Comparison of ENCODE assay signal across 21 cellular contexts in genomic region chr1:26666855-26667254, GRCh38. TPM values are rescaled to one million over a fixed set of nuclear protein-coding genes. Genes with fewer than 3 reads are reported as not detected.
A peak's percentile ranks its signal among the peaks of the same experiment; 100 is the strongest.
DNase-seq lines count a peak whose midpoint lies in the region; ATAC-seq, FAIRE-seq and TF ChIP-seq lines count a peak whose summit lies in the region.
"Had no signal": no experiment of that assay in that cellular context is flagged by ENCODE, and none has a peak within 500 bp of the region (broad histone marks: within the 10 kb centered on the region; RNA-seq: fewer than 3 reads in every experiment).

No MANE protein-coding gene starts in this region.

- H3K9ac ChIP-seq in HepG2 (ENCODE audit: insufficient read depth, low read depth, low read length) (no peak overlapping the region), MM.1S (ENCODE audit: low read length) (no peak overlapping the region)

- H3K27me3 Mint-ChIP-seq in activated CD4-positive, alpha-beta memory T cell treated with anti-CD3 and anti-CD28 coated beads for 36 hours = no peaks in the 10 kb centered on the region
- no peaks in the 10 kb centered on the region for H3K27me3 Mint-ChIP-seq in activated CD4-positive, alpha-beta memory T cell treated with anti-CD3 and anti-CD28 coated beads, Interleukin-2, amount 10 ng/mL, durations not matched to agents 7 days and 5 days
- H3K27me3 Mint-ChIP-seq in nephron progenitor cell (ENCODE audit: low read depth, poor library complexity) = peaks cover 5% of the 10 kb centered on the region
- H3K27me3 Mint-ChIP-seq: T-cell had no signal

- H3K4me1 Mint-ChIP-seq in activated CD4-positive, alpha-beta memory T cell treated with anti-CD3 and anti-CD28 coated beads for 36 hours (ENCODE audit: low read depth) = peaks cover 11% of the 10 kb centered on the region
- no peaks in the 10 kb centered on the region for H3K4me1 Mint-ChIP-seq in activated CD4-positive, alpha-beta memory T cell treated with anti-CD3 and anti-CD28 coated beads, Interleukin-2, amount 10 ng/mL, durations not matched to agents 7 days and 5 days
- no peaks in the 10 kb centered on the region for H3K4me1 Mint-ChIP-seq in nephron progenitor cell
- H3K4me1 Mint-ChIP-seq: CD8-positive, alpha-beta memory T cell; T-cell had no signal

- no peak overlapping the region for H3K4me3 Mint-ChIP-seq in activated CD4-positive, alpha-beta memory T cell treated with anti-CD3 and anti-CD28 coated beads for 36 hours
- H3K4me3 Mint-ChIP-seq in activated CD4-positive, alpha-beta memory T cell treated with anti-CD3 and anti-CD28 coated beads, Interleukin-2, amount 10 ng/mL, durations not matched to agents 7 days and 5 days = no peak overlapping the region
- no peak overlapping the region for H3K4me3 Mint-ChIP-seq in nephron progenitor cell
- H3K4me3 Mint-ChIP-seq: CD8-positive, alpha-beta memory T cell; T-cell had no signal

- POLR2A ChIA-PET in activated CD4-positive, alpha-beta memory T cell treated with anti-CD3 and anti-CD28 coated beads for 36 hours (lab: Charles Lee) = interaction anchor here (1.2 to 1.3 kb wide), 2 partner anchors 26 to 31 kb away, joined by 3 to 5 read pairs; no protein-coding TSS in a partner anchor
- POLR2A ChIA-PET in activated CD4-positive, alpha-beta memory T cell treated with anti-CD3 and anti-CD28 coated beads, Interleukin-2, amount 10 ng/mL, durations not matched to agents 7 days and 5 days (lab: Charles Lee) = interaction anchor here (1.2 to 1.4 kb wide), 2 partner anchors 25 to 32 kb away, joined by 4 read pairs; no protein-coding TSS in a partner anchor
- POLR2A ChIA-PET in HepG2 (lab: Yijun Ruan, JAX) = interaction anchor here (1.6 kb wide), 1 partner anchor 27 kb away, joined by 7 read pairs; no protein-coding TSS in a partner anchor

- 50% methylated on average over 1 of the region's 1 CpG for WGBS in HepG2 (ENCODE audit: low lambda C conversion rate)

- no peaks in the 10 kb centered on the region for H3K79me2 ChIP-seq in HepG2 (ENCODE audit: insufficient read depth, low read length)
- no peaks in the 10 kb centered on the region for H3K79me2 ChIP-seq in MM.1S (ENCODE audit: low read length)

- DNase-seq in activated CD4-positive, alpha-beta memory T cell treated with anti-CD3 and anti-CD28 coated beads for 36 hours = peak; percentile 25
- DNase-seq in activated CD4-positive, alpha-beta memory T cell treated with anti-CD3 and anti-CD28 coated beads, Interleukin-2, amount 10 ng/mL, durations not matched to agents 7 days and 5 days = no peak
- peak; percentile 53 for DNase-seq in M059J (ENCODE audit: low read depth)
- peak; percentile 6 for DNase-seq in astrocyte of the hippocampus (ENCODE audit: low read depth, low spot score)
- DNase-seq in HepG2 (ENCODE audit: low spot score) = no peak
- no peak for DNase-seq in MM.1S
- no peak for DNase-seq in nephron progenitor cell
- DNase-seq in ACHN = no peak
- DNase-seq: adrenal gland; CD8-positive, alpha-beta memory T cell; erythroblast; hypothalamus; NCI-H1930; NCI-H526; Peyer's patch; T-cell; testis had no signal

- H3K4me2 ChIP-seq in HepG2 (ENCODE audit: low read depth, low read length) (no peak overlapping the region), MM.1S (ENCODE audit: low read depth, low read length) (no peak overlapping the region)

- in situ Hi-C loops in HepG2 (cut with HindIII; ENCODE audit: extremely low pct_ligation_motif_present, low pct_unique_long_range_greater_than_20kb) = no loop called here
- in situ Hi-C loops in ACHN (cut with HindIII; ENCODE audit: low pct_ligation_motif_present, low pct_unique_long_range_greater_than_20kb, low sequenced_read_pairs) = no loop called here

- H3K4me3 ChIP-seq in HepG2 (replicated peaks in 1 of 3; ENCODE audit: insufficient read depth in 1 of 3, low read depth in 2 of 3, low read length in 3 of 3) (no peak overlapping the region), MM.1S (ENCODE audit: low read length) (no peak overlapping the region)
- H3K4me3 ChIP-seq: adrenal gland, Peyer's patch, testis had no signal

- H3K9me3 ChIP-seq in HepG2 (ENCODE audit: low read length) = no peaks in the 10 kb centered on the region
- no peaks in the 10 kb centered on the region for H3K9me3 ChIP-seq in MM.1S (replicated peaks; ENCODE audit: insufficient read depth, low read length)
- H3K9me3 ChIP-seq: adrenal gland, Peyer's patch, testis had no signal

- TF ChIP-seq CTCF in HepG2 (CRISPR knock-in tag; IDR thresholded peaks at IDR 0.05) = no peak
- TF ChIP-seq CTCF in MM.1S (IDR thresholded peaks at IDR 0.05; ENCODE audit: low read length) = no peak
- no peak for TF ChIP-seq CTCF in nephron progenitor cell (IDR thresholded peaks at IDR 0.05)

- ATAC-seq in HepG2 = no peak
- ATAC-seq: HCT116, left lobe of liver, T-cell had no signal

- CTCF ChIA-PET in activated CD4-positive, alpha-beta memory T cell treated with anti-CD3 and anti-CD28 coated beads for 36 hours (lab: Charles Lee) = interaction anchor here (1.2 to 2.8 kb wide), 3 partner anchors 10 to 65 kb away, joined by 4 to 15 read pairs (median 6); no protein-coding TSS in a partner anchor
- CTCF ChIA-PET in activated CD4-positive, alpha-beta memory T cell treated with anti-CD3 and anti-CD28 coated beads, Interleukin-2, amount 10 ng/mL, durations not matched to agents 7 days and 5 days (lab: Charles Lee) = interaction anchor here (0.7 to 2.2 kb wide), 3 partner anchors 11 to 141 kb away, joined by 4 to 5 read pairs (median 4); no protein-coding TSS in a partner anchor
- CTCF ChIA-PET in HepG2 (lab: Yijun Ruan, JAX; ENCODE audit: low intra/inter-chr PET ratio, low total read pairs) = no interaction called here

- FAIRE-seq in HepG2 (lab: Jason Lieb, UNC) = no peak
- FAIRE-seq: colon, GM12891 had no signal

- H2AFZ ChIP-seq in HepG2 (ENCODE audit: low read length) = no peak overlapping the region
- H2AFZ ChIP-seq in MM.1S (ENCODE audit: low read length) = no peak overlapping the region

- H3K9me3 Mint-ChIP-seq in activated CD4-positive, alpha-beta memory T cell treated with anti-CD3 and anti-CD28 coated beads for 36 hours = no peaks in the 10 kb centered on the region
- no peaks in the 10 kb centered on the region for H3K9me3 Mint-ChIP-seq in activated CD4-positive, alpha-beta memory T cell treated with anti-CD3 and anti-CD28 coated beads, Interleukin-2, amount 10 ng/mL, durations not matched to agents 7 days and 5 days
- H3K9me3 Mint-ChIP-seq in nephron progenitor cell = no peaks in the 10 kb centered on the region
- H3K9me3 Mint-ChIP-seq: CD8-positive, alpha-beta memory T cell; T-cell had no signal

- H3K27me3 ChIP-seq in HepG2 (ENCODE audit: control insufficient read depth in 1 of 2, insufficient read depth in 2 of 2, low read length in 2 of 2) (peaks cover 1 to 5% of the 10 kb centered on the region in 2 experiments; a peak in 1 of 5 replicates), MM.1S (replicated peaks; ENCODE audit: insufficient read depth, low read length) (no peaks in the 10 kb centered on the region)
- H3K27me3 ChIP-seq: adrenal gland, Peyer's patch, testis had no signal

- H3F3A ChIP-seq in MM.1S (ENCODE audit: insufficient read depth, low read length) = no peaks in the 10 kb centered on the region

- no peaks in the 10 kb centered on the region for H3K9me2 ChIP-seq in MM.1S (replicated peaks; ENCODE audit: insufficient read depth, low read length)

- TF ChIP-seq RAD21 in HepG2 (CRISPR knock-in tag; IDR thresholded peaks at IDR 0.05) = no peak

- H4K20me1 ChIP-seq in HepG2 (ENCODE audit: insufficient read depth, low read length) (no peaks in the 10 kb centered on the region), MM.1S (ENCODE audit: insufficient read depth, low read length) (no peaks in the 10 kb centered on the region)

- BruUV-seq in HepG2 (replicated peaks; lab: Mats Ljungman, UMichigan) = no TSS peak

- no peak for TF ChIP-seq POLR2A in HepG2 (IDR thresholded peaks at IDR 0.05; ENCODE audit: insufficient read depth in 1 of 2, low read depth in 2 of 2, low read length in 2 of 2)

- H3K36me3 ChIP-seq in HepG2 (replicated peaks in 1 of 2; ENCODE audit: control insufficient read depth in 1 of 2, insufficient read depth in 2 of 2, low read length in 2 of 2) = no peaks in the 10 kb centered on the region
- H3K36me3 ChIP-seq in MM.1S (replicated peaks; ENCODE audit: insufficient read depth, low read length) = no peaks in the 10 kb centered on the region
- H3K36me3 ChIP-seq: adrenal gland, Peyer's patch had no signal

- H3K27ac ChIP-seq in HepG2 (ENCODE audit: extremely low read length, insufficient read depth, low read length) (no peak overlapping the region), MM.1S (ENCODE audit: low read length) (no peak overlapping the region)
- H3K27ac ChIP-seq: adrenal gland, Peyer's patch, testis had no signal

- no peaks in the 10 kb centered on the region for H3K36me3 Mint-ChIP-seq in activated CD4-positive, alpha-beta memory T cell treated with anti-CD3 and anti-CD28 coated beads for 36 hours
- H3K36me3 Mint-ChIP-seq in activated CD4-positive, alpha-beta memory T cell treated with anti-CD3 and anti-CD28 coated beads, Interleukin-2, amount 10 ng/mL, durations not matched to agents 7 days and 5 days (ENCODE audit: low read depth) = no peaks in the 10 kb centered on the region
- no peaks in the 10 kb centered on the region for H3K36me3 Mint-ChIP-seq in nephron progenitor cell (ENCODE audit: low read depth)
- H3K36me3 Mint-ChIP-seq: CD8-positive, alpha-beta memory T cell; T-cell had no signal

- peak overlapping the region; percentile 33 for H3K27ac Mint-ChIP-seq in activated CD4-positive, alpha-beta memory T cell treated with anti-CD3 and anti-CD28 coated beads for 36 hours
- no peak overlapping the region for H3K27ac Mint-ChIP-seq in activated CD4-positive, alpha-beta memory T cell treated with anti-CD3 and anti-CD28 coated beads, Interleukin-2, amount 10 ng/mL, durations not matched to agents 7 days and 5 days
- H3K27ac Mint-ChIP-seq in nephron progenitor cell = no peak overlapping the region
- H3K27ac Mint-ChIP-seq: CD8-positive, alpha-beta memory T cell; T-cell had no signal

- TF ChIP-seq EP300 in HepG2 (IDR thresholded peaks at IDR 0.05; ENCODE audit: low read depth in 2 of 2, low read length in 2 of 2) (no peak), HepG2 (CRISPR knock-in tag; IDR thresholded peaks at IDR 0.05; ENCODE audit: borderline replicate concordance) (no peak)

- intact Hi-C loops in activated CD4-positive, alpha-beta memory T cell treated with anti-CD3 and anti-CD28 coated beads for 36 hours (cut with micrococcal nuclease) = no loop called here
- intact Hi-C loops in HepG2 (cut with micrococcal nuclease; ENCODE audit: unreplicated experiment) = no loop called here

- H3K4me1 ChIP-seq in HepG2 (ENCODE audit: insufficient read depth, low read length) (no peaks in the 10 kb centered on the region), MM.1S (ENCODE audit: low read length) (no peaks in the 10 kb centered on the region)
- H3K4me1 ChIP-seq: adrenal gland, Peyer's patch, testis had no signal

RNA-seq across cellular contexts. Expression of gene ARID1A, which starts 29.0 kb away (rescaled TPM):
- 10 to 100 TPM; 64.3 to 67.8 TPM for total RNA-seq in activated CD4-positive, alpha-beta memory T cell treated with anti-CD3 and anti-CD28 coated beads for 36 hours
- 10 to 100 TPM; 88.9 to 90.0 TPM for total RNA-seq in activated CD4-positive, alpha-beta memory T cell treated with anti-CD3 and anti-CD28 coated beads, Interleukin-2, amount 10 ng/mL, durations not matched to agents 7 days and 5 days
- total RNA-seq in M059J (2014; rRNA removed; shearing (Covaris generic)) = 18.1 and 26.2 TPM in 2 replicates
- 11.9 and 18.4 TPM in 2 replicates for total RNA-seq in HepG2 (2016; rRNA removed; fragmentation: Illumina TruSeq; extraction: Trizol)
- 4.1 and 5.0 TPM in 2 replicates for total RNA-seq in HepG2 (2016; cell fraction: cytosol; rRNA removed; fragmentation: Illumina TruSeq; extraction: Trizol; ENCODE audit: low read depth)
- total RNA-seq in HepG2 (2016; cell fraction: insoluble cytoplasmic fraction; rRNA removed; fragmentation: Illumina TruSeq; extraction: Trizol) = 10.4 and 13.8 TPM in 2 replicates
- total RNA-seq in HepG2 (2016; cell fraction: membrane; rRNA removed; fragmentation: Illumina TruSeq; extraction: Trizol) = 10.6 and 11.3 TPM in 2 replicates
- 20.9 and 30.6 TPM in 2 replicates for total RNA-seq in HepG2 (2016; cell fraction: nucleus; rRNA removed; fragmentation: Illumina TruSeq; extraction: Trizol)
- polyA plus RNA-seq in HepG2 (2011; rRNA removed) = 12.3 and 15.9 TPM in 2 replicates
- 6.7 and 7.1 TPM in 2 replicates for polyA plus RNA-seq in HepG2 (2011; cell fraction: cytosol; rRNA removed)
- 34.6 and 44.4 TPM in 2 replicates for polyA plus RNA-seq in HepG2 (2011; cell fraction: nucleus; rRNA removed)
- 22.4 and 26.3 TPM in 2 replicates for polyA plus RNA-seq in HepG2 (2012)
- polyA plus RNA-seq in HepG2 (2016; cell fraction: cytosol; fragmentation: Illumina TruSeq; extraction: Trizol; ENCODE audit: low read depth) = 0.76 and 0.82 TPM in 2 replicates
- 19.7 and 29.5 TPM in 2 replicates for polyA plus RNA-seq in HepG2 (2016; cell fraction: insoluble cytoplasmic fraction; fragmentation: Illumina TruSeq; extraction: Trizol; ENCODE audit: low read depth)
- 1.7 and 2.3 TPM in 2 replicates for polyA plus RNA-seq in HepG2 (2016; cell fraction: membrane; fragmentation: Illumina TruSeq; extraction: Trizol; ENCODE audit: low read depth)
- polyA plus RNA-seq in HepG2 (2016; cell fraction: nucleus; fragmentation: Illumina TruSeq; extraction: Trizol; ENCODE audit: insufficient read depth, low read depth) = 63.3 and 66.4 TPM in 2 replicates
- polyA minus RNA-seq in HepG2 (2011; rRNA and poly(A)+ RNA removed; ENCODE audit: low replicate concordance) = 17.9 and 25.6 TPM in 2 replicates
- 22.4 and 28.0 TPM in 2 replicates for polyA minus RNA-seq in HepG2 (2011; cell fraction: cytosol; rRNA and poly(A)+ RNA removed)
- polyA minus RNA-seq in HepG2 (2011; cell fraction: nucleus; rRNA and poly(A)+ RNA removed) = 25.2 and 31.6 TPM in 2 replicates

Comparison
In these comparisons a context has a peak if more than half of its experiments do, and no peak if none do; other contexts are left out.
1. DNase-seq: peak in activated CD4-positive, alpha-beta memory T cell treated with anti-CD3 and anti-CD28 coated beads for 36 hours (single experiment), M059J (single experiment) and astrocyte of the hippocampus (single experiment); none in activated CD4-positive, alpha-beta memory T cell treated with anti-CD3 and anti-CD28 coated beads, Interleukin-2, amount 10 ng/mL, durations not matched to agents 7 days and 5 days (single experiment), HepG2 (single experiment), MM.1S (single experiment), nephron progenitor cell (single experiment) and ACHN (single experiment).